Comparison of ENCODE assay signal across 35 cellular contexts in the genomic region with DNA sequence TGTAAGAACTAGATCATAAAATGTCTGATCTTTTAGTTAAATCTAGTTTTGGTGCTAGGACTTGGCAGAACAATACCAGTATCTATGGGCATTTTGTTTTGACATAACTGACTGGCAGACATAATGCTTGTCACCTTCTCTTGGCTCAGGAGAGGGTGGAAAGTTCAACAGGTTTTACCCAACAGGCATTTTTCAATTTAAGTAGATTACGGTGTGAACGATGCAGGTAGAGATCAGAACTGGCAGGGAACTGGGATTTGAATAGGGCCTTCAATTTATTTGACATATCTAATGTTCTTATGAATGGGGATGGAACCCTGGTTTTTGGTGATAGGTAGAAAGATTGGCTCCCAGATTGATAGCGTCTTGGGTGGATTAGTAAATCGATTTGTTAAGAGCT.
"Had no signal": no experiment of that assay in that cellular context is flagged by ENCODE, and none has a peak within 500 bp of the region (broad histone marks: within the 10 kb centered on the region; RNA-seq: fewer than 3 reads in every experiment).

No MANE protein-coding gene starts in this region.

- H3K9me3 ChIP-seq: adrenal gland, body of pancreas, breast epithelium had no signal

- H3K4me1 ChIP-seq: adrenal gland, body of pancreas, breast epithelium had no signal

- H3K4me3 Mint-ChIP-seq: activated B cell treated with CpG ODN at 0.5 μM for 24 hours; activated CD4-positive, alpha-beta memory T cell treated with anti-CD3 and anti-CD28 coated beads for 36 hours; activated CD4-positive, alpha-beta T cell treated with anti-CD3 and anti-CD28 coated beads, Interleukin-2, amount 10 ng/mL, durations not matched to agents 24 days and 14 days; activated CD8-positive, alpha-beta T cell treated with anti-CD3 and anti-CD28 coated beads for 36 hours; activated naive CD4-positive, alpha-beta T cell treated with anti-CD3 and anti-CD28 coated beads for 36 hours; activated naive CD8-positive, alpha-beta T cell treated with anti-CD3 and anti-CD28 coated beads for 36 hours; activated T-cell treated with anti-CD3 and anti-CD28 coated beads, Interleukin-2, amount 50 U/mL, for 4 hours; activated T-cell treated with anti-CD3 and anti-CD28 coated beads, Interleukin-2, amount 50 U/mL, for 72 hours; activated T-helper 1 cell treated with anti-CD3 and anti-CD28 coated beads, Interleukin-12 subunit alpha, Interleukin-12 subunit beta, Interleukin-2, Interleukin-4 antibody, amounts not matched to agents 30 ng/mL and 10 ng/mL and 1 ng/mL, durations not matched to agents 14 hours and 24 hours and 36 hours; activated T-helper 17 cell treated with anti-CD3 and anti-CD28 coated beads, Interleukin-2, amount 50 U/mL, for 72 hours; T-helper 1 cell treated with Interleukin-12 subunit alpha and Interleukin-12 subunit beta and Interleukin-4 antibody, amounts not matched to agents 30 μg/mL and 1 μg/mL, for 36 hours; T-helper 2 cell treated with Interferon-gamma antibody and Interleukin-4, amounts not matched to agents 5 μg/mL and 100 μg/mL, for 36 hours had no signal

- H3K27ac Mint-ChIP-seq: activated B cell treated with CpG ODN at 0.5 μM for 24 hours; activated CD4-positive, alpha-beta memory T cell treated with anti-CD3 and anti-CD28 coated beads for 36 hours; activated CD4-positive, alpha-beta T cell treated with anti-CD3 and anti-CD28 coated beads, Interleukin-2, amount 10 ng/mL, durations not matched to agents 24 days and 14 days; activated CD8-positive, alpha-beta T cell treated with anti-CD3 and anti-CD28 coated beads for 36 hours; activated naive CD4-positive, alpha-beta T cell treated with anti-CD3 and anti-CD28 coated beads for 36 hours; activated naive CD4-positive, alpha-beta T cell treated with anti-CD3 and anti-CD28 coated beads, Interleukin-2, amount 50 U/mL, for 72 hours; activated naive CD8-positive, alpha-beta T cell treated with anti-CD3 and anti-CD28 coated beads for 36 hours; activated T-cell treated with anti-CD3 and anti-CD28 coated beads, Interleukin-2, amount 50 U/mL, for 72 hours; activated T-helper 1 cell treated with anti-CD3 and anti-CD28 coated beads, Interleukin-12 subunit alpha, Interleukin-12 subunit beta, Interleukin-2, Interleukin-4 antibody, amounts not matched to agents 30 ng/mL and 10 ng/mL and 1 ng/mL, durations not matched to agents 14 hours and 24 hours and 36 hours; activated T-helper 17 cell treated with anti-CD3 and anti-CD28 coated beads, Interleukin-2, amount 50 U/mL, for 72 hours; T-helper 1 cell treated with Interleukin-12 subunit alpha and Interleukin-12 subunit beta and Interleukin-4 antibody, amounts not matched to agents 30 μg/mL and 1 μg/mL, for 36 hours; T-helper 2 cell treated with Interferon-gamma antibody and Interleukin-4, amounts not matched to agents 5 μg/mL and 100 μg/mL, for 36 hours had no signal

- H3K9me3 Mint-ChIP-seq: activated B cell treated with CpG ODN at 0.5 μM for 24 hours; activated CD4-positive, alpha-beta memory T cell treated with anti-CD3 and anti-CD28 coated beads for 36 hours; activated CD4-positive, alpha-beta T cell treated with anti-CD3 and anti-CD28 coated beads, Interleukin-2, amount 10 ng/mL, durations not matched to agents 24 days and 14 days; activated CD8-positive, alpha-beta T cell treated with anti-CD3 and anti-CD28 coated beads for 36 hours; activated naive CD4-positive, alpha-beta T cell treated with anti-CD3 and anti-CD28 coated beads for 36 hours; activated naive CD8-positive, alpha-beta T cell treated with anti-CD3 and anti-CD28 coated beads for 36 hours; activated T-cell treated with anti-CD3 and anti-CD28 coated beads, Interleukin-2, amount 50 U/mL, for 4 hours; activated T-cell treated with anti-CD3 and anti-CD28 coated beads, Interleukin-2, amount 50 U/mL, for 72 hours; activated T-helper 1 cell treated with anti-CD3 and anti-CD28 coated beads, Interleukin-12 subunit alpha, Interleukin-12 subunit beta, Interleukin-2, Interleukin-4 antibody, amounts not matched to agents 30 ng/mL and 10 ng/mL and 1 ng/mL, durations not matched to agents 14 hours and 24 hours and 36 hours; T-helper 1 cell treated with Interleukin-12 subunit alpha and Interleukin-12 subunit beta and Interleukin-4 antibody, amounts not matched to agents 30 μg/mL and 1 μg/mL, for 36 hours; T-helper 2 cell treated with Interferon-gamma antibody and Interleukin-4, amounts not matched to agents 5 μg/mL and 100 μg/mL, for 36 hours had no signal

- H3K27ac ChIP-seq: adrenal gland, body of pancreas, brain microvascular endothelial cell, breast epithelium, VCaP had no signal

- DNase-seq: activated B cell treated with CpG ODN at 0.5 μM for 24 hours; activated CD4-positive, alpha-beta memory T cell treated with anti-CD3 and anti-CD28 coated beads for 36 hours; activated CD4-positive, alpha-beta T cell treated with anti-CD3 and anti-CD28 coated beads for 4 hours; activated CD4-positive, alpha-beta T cell treated with anti-CD3 and anti-CD28 coated beads, Interleukin-2, amount 10 ng/mL, durations not matched to agents 24 days and 14 days; activated CD4-positive, alpha-beta T cell treated with anti-CD3 and anti-CD28 coated beads, Interleukin-2, amount 50 U/mL, for 1 hour; activated CD4-positive, alpha-beta T cell treated with anti-CD3 and anti-CD28 coated beads, Interleukin-2, amount 50 U/mL, for 4 hours; activated CD4-positive, CD25-positive, alpha-beta regulatory T cell treated with anti-CD3 and anti-CD28 coated beads, Interleukin-2, amount 50 U/mL, for 72 hours; activated CD8-positive, alpha-beta memory T cell treated with anti-CD3 and anti-CD28 coated beads, Interleukin-2, amount 50 U/mL, for 4 hours; activated CD8-positive, alpha-beta T cell treated with anti-CD3 and anti-CD28 coated beads for 36 hours; activated effector memory CD4-positive, alpha-beta T cell treated with anti-CD3 and anti-CD28 coated beads, Interleukin-2, amount 50 U/mL, for 16 hours; activated gamma-delta T cell treated with Interleukin-2 at 50 U/mL for 16 hours; activated naive CD4-positive, alpha-beta T cell; activated naive CD4-positive, alpha-beta T cell treated with anti-CD3 and anti-CD28 coated beads for 36 hours; activated naive CD4-positive, alpha-beta T cell treated with anti-CD3 and anti-CD28 coated beads, Interleukin-2, amount 50 U/mL, for 16 hours; activated naive CD8-positive, alpha-beta T cell treated with anti-CD3 and anti-CD28 coated beads for 36 hours; activated T-cell treated with anti-CD3 and anti-CD28 coated beads for 4 hours; activated T-cell treated with anti-CD3 and anti-CD28 coated beads, Interleukin-2, amount 50 U/mL, for 1 hour; activated T-cell treated with anti-CD3 and anti-CD28 coated beads, Interleukin-2, amount 50 U/mL, for 4 hours; activated T-cell treated with anti-CD3 and anti-CD28 coated beads, Interleukin-2, amount 50 U/mL, for 72 hours; adrenal gland; amniotic stem cell; aorta; body of pancreas; brain microvascular endothelial cell; central memory CD4-positive, alpha-beta T cell; T-helper 1 cell; T-helper 2 cell; T-helper 9 cell had no signal

- ATAC-seq: activated CD8-positive, alpha-beta T cell treated with anti-CD3 and anti-CD28 coated beads for 36 hours; activated naive CD4-positive, alpha-beta T cell treated with anti-CD3 and anti-CD28 coated beads, Interleukin-2, amount 50 U/mL, for 72 hours; activated T-cell treated with anti-CD3 and anti-CD28 coated beads, Interleukin-2, amount 50 U/mL, for 4 hours; activated T-cell treated with anti-CD3 and anti-CD28 coated beads, Interleukin-2, amount 50 U/mL, for 72 hours; activated T-helper 17 cell treated with anti-CD3 and anti-CD28 coated beads, Interleukin-2, amount 50 U/mL, for 72 hours; body of pancreas had no signal

- H3K4me1 Mint-ChIP-seq: activated B cell treated with CpG ODN at 0.5 μM for 24 hours; activated CD4-positive, alpha-beta T cell treated with anti-CD3 and anti-CD28 coated beads, Interleukin-2, amount 10 ng/mL, durations not matched to agents 24 days and 14 days; activated naive CD8-positive, alpha-beta T cell treated with anti-CD3 and anti-CD28 coated beads for 36 hours; activated T-helper 17 cell treated with anti-CD3 and anti-CD28 coated beads, Interleukin-2, amount 50 U/mL, for 72 hours had no signal

- H3K36me3 ChIP-seq: adrenal gland, brain microvascular endothelial cell, breast epithelium had no signal

- H3K4me3 ChIP-seq: adrenal gland, body of pancreas, breast epithelium had no signal

- H3K36me3 Mint-ChIP-seq: activated CD4-positive, alpha-beta memory T cell treated with anti-CD3 and anti-CD28 coated beads for 36 hours; activated naive CD8-positive, alpha-beta T cell treated with anti-CD3 and anti-CD28 coated beads for 36 hours had no signal

- H3K27me3 Mint-ChIP-seq: activated B cell treated with CpG ODN at 0.5 μM for 24 hours; activated CD4-positive, alpha-beta memory T cell treated with anti-CD3 and anti-CD28 coated beads for 36 hours; activated CD4-positive, alpha-beta T cell treated with anti-CD3 and anti-CD28 coated beads, Interleukin-2, amount 10 ng/mL, durations not matched to agents 24 days and 14 days; activated CD8-positive, alpha-beta T cell treated with anti-CD3 and anti-CD28 coated beads for 36 hours; activated T-helper 17 cell treated with anti-CD3 and anti-CD28 coated beads, Interleukin-2, amount 50 U/mL, for 72 hours had no signal
